ENCODE assay signal across 11 cellular contexts in the genomic region with DNA sequence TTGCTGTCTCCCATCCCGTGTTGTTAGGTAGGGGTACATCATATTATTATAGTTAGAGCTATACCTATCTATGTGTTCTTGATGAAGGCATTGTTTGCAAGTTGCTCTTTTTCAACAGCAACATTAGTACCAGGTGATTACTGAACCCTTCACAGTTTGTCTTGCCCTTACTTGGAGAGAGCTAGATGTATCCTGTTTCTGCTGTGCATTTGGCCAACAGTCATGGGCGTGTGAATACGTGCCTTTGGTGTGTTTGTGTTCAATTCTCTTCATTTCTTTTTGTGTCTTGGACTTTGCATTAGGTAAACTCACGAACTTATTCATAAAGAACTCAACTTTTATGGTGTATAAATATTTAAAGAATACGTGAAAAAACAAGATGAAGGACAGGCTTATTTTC. TPM values are rescaled to one million over a fixed set of nuclear protein-coding genes. Genes with fewer than 3 reads are reported as not detected.
DNase-seq lines count a peak whose midpoint lies in the region; ATAC-seq and TF ChIP-seq lines count a peak whose summit lies in the region.
"Had no signal": no experiment of that assay in that cellular context is flagged by ENCODE, and none has a peak within 500 bp of the region (broad histone marks: within the 10 kb centered on the region; RNA-seq: fewer than 3 reads in every experiment).

No MANE protein-coding gene starts in this region.

- H3K4me3 Mint-ChIP-seq in activated CD4-positive, alpha-beta T cell treated with anti-CD3 and anti-CD28 coated beads, Interleukin-2, amount 10 ng/mL, durations not matched to agents 7 days and 5 days, result peak overlapping the region; percentile 13
- peak overlapping the region; percentile 62 to 64 for H3K4me3 Mint-ChIP-seq in effector memory CD8-positive, alpha-beta T cell

- H3K79me2 ChIP-seq in SK-N-SH (ENCODE audit: insufficient read depth), result peaks cover 13% of the 10 kb centered on the region
- no peaks in the 10 kb centered on the region for H3K79me2 ChIP-seq in smooth muscle cell (ENCODE audit: low read depth)

- H3F3A ChIP-seq in SK-N-SH (replicated peaks; ENCODE audit: insufficient read depth) (peaks cover 43% of the 10 kb centered on the region), smooth muscle cell (ENCODE audit: low read depth) (peaks cover 13% of the 10 kb centered on the region)

- H3K4me1 ChIP-seq in SK-N-SH (ENCODE audit: control insufficient read depth in 1 of 2, insufficient read depth in 2 of 2, low read depth in 1 of 2, low read length in 1 of 2) (peaks cover 0 to 22% of the 10 kb centered on the region in 2 experiments; a peak in 2 of 4 replicates), smooth muscle cell (ENCODE audit: low read depth) (peaks cover 8% of the 10 kb centered on the region)

- no peaks in the 10 kb centered on the region for H3K9me3 Mint-ChIP-seq in activated CD4-positive, alpha-beta T cell treated with anti-CD3 and anti-CD28 coated beads, Interleukin-2, amount 10 ng/mL, durations not matched to agents 7 days and 5 days
- no peaks in the 10 kb centered on the region for H3K9me3 Mint-ChIP-seq in effector memory CD8-positive, alpha-beta T cell

- POLR2A ChIA-PET in activated CD4-positive, alpha-beta T cell treated with anti-CD3 and anti-CD28 coated beads, Interleukin-2, amount 10 ng/mL, durations not matched to agents 7 days and 5 days (lab: Charles Lee), result interaction anchor here (1.2 kb wide), 1 partner anchor 65 kb away, joined by 4 read pairs; no protein-coding TSS in a partner anchor
- POLR2A ChIA-PET in SK-N-SH (lab: Yijun Ruan, JAX), result no interaction called here

- no peak for DNase-seq in activated CD4-positive, alpha-beta T cell treated with anti-CD3 and anti-CD28 coated beads, Interleukin-2, amount 10 ng/mL, durations not matched to agents 7 days and 5 days
- no peak for DNase-seq in activated CD4-positive, alpha-beta T cell treated with anti-CD3 and anti-CD28 coated beads, Interleukin-2, amount 50 U/mL, for 48 hours
- DNase-seq in SK-N-SH, result no peak
- DNase-seq in effector memory CD8-positive, alpha-beta T cell, result no peak
- DNase-seq in smooth muscle cell (lab: John Stamatoyannopoulos, UW; ENCODE audit: unreplicated experiment), result no peak
- DNase-seq in NK-92 (lab: John Stamatoyannopoulos, UW; ENCODE audit: unreplicated experiment), result no peak
- DNase-seq: caudate nucleus, foreskin melanocyte, NCI-H82 had no signal

- TF ChIP-seq CTCF in SK-N-SH (IDR thresholded peaks at IDR 0.05) (no peak), smooth muscle cell (IDR thresholded peaks at IDR 0.05; ENCODE audit: borderline replicate concordance, insufficient read depth, poor library complexity, severe bottlenecking) (no peak)

- TF ChIP-seq EP300 in SK-N-SH (IDR thresholded peaks at IDR 0.05; ENCODE audit: borderline replicate concordance in 1 of 2, low read depth in 1 of 2, low read length in 1 of 2), result no peak

- H3K9me3 ChIP-seq in SK-N-SH, result no peaks in the 10 kb centered on the region
- no peaks in the 10 kb centered on the region for H3K9me3 ChIP-seq in smooth muscle cell (replicated peaks; ENCODE audit: low read depth)

- H3K9ac ChIP-seq in SK-N-SH (peak overlapping the region; percentile 71; the same call in 1 of the 2 replicates), smooth muscle cell (ENCODE audit: low read depth) (peak overlapping the region; percentile 31)

- H4K20me1 ChIP-seq in SK-N-SH (ENCODE audit: insufficient read depth), result no peaks in the 10 kb centered on the region
- H4K20me1 ChIP-seq in smooth muscle cell (ENCODE audit: low read depth), result no peaks in the 10 kb centered on the region

- peaks cover 15% of the 10 kb centered on the region for H3K36me3 Mint-ChIP-seq in activated CD4-positive, alpha-beta T cell treated with anti-CD3 and anti-CD28 coated beads, Interleukin-2, amount 10 ng/mL, durations not matched to agents 7 days and 5 days (ENCODE audit: low read depth)
- peaks cover 5% of the 10 kb centered on the region for H3K36me3 Mint-ChIP-seq in effector memory CD8-positive, alpha-beta T cell (ENCODE audit: insufficient read depth)

- no peaks in the 10 kb centered on the region for H3K27me3 Mint-ChIP-seq in activated CD4-positive, alpha-beta T cell treated with anti-CD3 and anti-CD28 coated beads, Interleukin-2, amount 10 ng/mL, durations not matched to agents 7 days and 5 days
- no peaks in the 10 kb centered on the region for H3K27me3 Mint-ChIP-seq in effector memory CD8-positive, alpha-beta T cell

- H3K4me3 ChIP-seq in SK-N-SH (ENCODE audit: low read depth in 2 of 2, low read length in 1 of 2) (peak overlapping the region in 1 of 2 experiments; percentile 37; a peak in 1 of 4 replicates), smooth muscle cell (no peak overlapping the region)

- H3K27ac Mint-ChIP-seq in activated CD4-positive, alpha-beta T cell treated with anti-CD3 and anti-CD28 coated beads, Interleukin-2, amount 10 ng/mL, durations not matched to agents 7 days and 5 days, result peak overlapping the region; percentile 46
- H3K27ac Mint-ChIP-seq in effector memory CD8-positive, alpha-beta T cell, result peak overlapping the region; percentile 75 to 87

- no peak for ATAC-seq in effector memory CD8-positive, alpha-beta T cell (replicated peaks)
- ATAC-seq in HG03521 (IDR thresholded peaks at IDR 0.05; ENCODE audit: unreplicated experiment) (no peak), HG03175 (IDR thresholded peaks at IDR 0.05; ENCODE audit: unreplicated experiment) (no peak)

- H2AFZ ChIP-seq in SK-N-SH (ENCODE audit: low read depth), result peak overlapping the region; percentile 57
- peak overlapping the region; percentile 59 for H2AFZ ChIP-seq in smooth muscle cell (ENCODE audit: low read depth)

- no peaks in the 10 kb centered on the region for H3K9me2 ChIP-seq in SK-N-SH

- H3K27ac ChIP-seq in SK-N-SH (ENCODE audit: low read depth in 2 of 2, low read length in 1 of 2) (peak overlapping the region; percentile 54 to 99; a peak in 3 of 4 replicates), smooth muscle cell (ENCODE audit: low read depth) (peak overlapping the region; percentile 92)

- CTCF ChIA-PET in activated CD4-positive, alpha-beta T cell treated with anti-CD3 and anti-CD28 coated beads, Interleukin-2, amount 10 ng/mL, durations not matched to agents 7 days and 5 days (lab: Charles Lee), result interaction anchor here (0.7 to 0.9 kb wide), 3 partner anchors 9 to 73 kb away, joined by 3 read pairs; no protein-coding TSS in a partner anchor
- CTCF ChIA-PET in SK-N-SH (lab: Yijun Ruan, JAX), result no interaction called here

- H3K4me2 ChIP-seq in SK-N-SH, result peak overlapping the region; percentile 76; the same call in 1 of the 2 replicates
- peak overlapping the region; percentile 65 for H3K4me2 ChIP-seq in smooth muscle cell

- no peaks in the 10 kb centered on the region for H3K36me3 ChIP-seq in SK-N-SH (replicated peaks in 1 of 2; ENCODE audit: control insufficient read depth in 1 of 2, insufficient read depth in 2 of 2, low read length in 1 of 2)
- no peaks in the 10 kb centered on the region for H3K36me3 ChIP-seq in smooth muscle cell (ENCODE audit: low read depth)

- no peaks in the 10 kb centered on the region for H3K27me3 ChIP-seq in SK-N-SH (ENCODE audit: insufficient read depth)
- H3K27me3 ChIP-seq in smooth muscle cell (ENCODE audit: low read depth), result no peaks in the 10 kb centered on the region

- no peak for TF ChIP-seq RAD21 in SK-N-SH (IDR thresholded peaks at IDR 0.05; ENCODE audit: low read length)

- peaks cover 40% of the 10 kb centered on the region for H3K4me1 Mint-ChIP-seq in activated CD4-positive, alpha-beta T cell treated with anti-CD3 and anti-CD28 coated beads, Interleukin-2, amount 10 ng/mL, durations not matched to agents 7 days and 5 days
- H3K4me1 Mint-ChIP-seq in effector memory CD8-positive, alpha-beta T cell (ENCODE audit: low read depth in 2 of 2), result peaks cover 15 to 17% of the 10 kb centered on the region in 2 donors

- 56% methylated on average over 5 of the region's 5 CpGs for WGBS in SK-N-SH (ENCODE audit: low lambda C conversion rate)
- WGBS in smooth muscle cell (ENCODE audit: low lambda C conversion rate), result 64% methylated on average over 5 of the region's 5 CpGs

TF ChIP-seq in SK-N-SH, 30 proteins besides CTCF, POLR2A, EP300 and RAD21:
- TF ChIP-seq GABPA (IDR thresholded peaks at IDR 0.05; ENCODE audit: low read depth) (no peak), FOXJ3 (CRISPR knock-in tag; IDR thresholded peaks at IDR 0.05) (no peak), MEF2A (IDR thresholded peaks at IDR 0.05; ENCODE audit: borderline replicate concordance, low read depth) (no peak), FOSL2 (IDR thresholded peaks at IDR 0.05; ENCODE audit: borderline replicate concordance, low read depth) (no peak)

RNA-seq across cellular contexts. Expression of a gene that starts 14.3 kb away (rescaled TPM):
- total RNA-seq in activated CD4-positive, alpha-beta T cell treated with anti-CD3 and anti-CD28 coated beads, Interleukin-2, amount 10 ng/mL, durations not matched to agents 7 days and 5 days, result 100 to 1,000 TPM; 160 to 165 TPM
- polyA plus RNA-seq in SK-N-SH (2012; rRNA removed) (32.2 and 45.2 TPM in 2 replicates), smooth muscle cell (59.8 and 73.6 TPM in 2 replicates)
- polyA plus RNA-seq in SK-N-SH (2012; cell fraction: cytosol; rRNA removed), result 39.8 and 44.0 TPM in 2 replicates
- 21.8 and 24.4 TPM in 2 replicates for polyA plus RNA-seq in SK-N-SH (2012; cell fraction: nucleus; rRNA removed)
- total RNA-seq in smooth muscle cell, result 64.8 and 68.7 TPM in 2 replicates

RNA-seq across cellular contexts. Expression of a gene that starts 54.6 kb away (rescaled TPM):
- total RNA-seq in activated CD4-positive, alpha-beta T cell treated with anti-CD3 and anti-CD28 coated beads, Interleukin-2, amount 10 ng/mL, durations not matched to agents 7 days and 5 days, result 10 to 100 TPM; 76.7 to 89.1 TPM
- polyA plus RNA-seq in SK-N-SH (2012; rRNA removed) (14.0 and 15.4 TPM in 2 replicates), smooth muscle cell (41.2 and 63.8 TPM in 2 replicates)
- 15.7 and 24.6 TPM in 2 replicates for polyA plus RNA-seq in SK-N-SH (2012; cell fraction: cytosol; rRNA removed)
- 24.4 and 43.8 TPM in 2 replicates for polyA plus RNA-seq in SK-N-SH (2012; cell fraction: nucleus; rRNA removed)
- 41.2 and 80.8 TPM in 2 replicates for total RNA-seq in smooth muscle cell
